In genomic region chr22:31509041-31509440, GRCh38 we compare ENCODE assay signal across 16 cellular contexts. TPM values are rescaled to one million over a fixed set of nuclear protein-coding genes. Genes with fewer than 3 reads are reported as not detected.
DNase-seq lines count a peak whose midpoint lies in the region; ATAC-seq and TF ChIP-seq lines count a peak whose summit lies in the region.
"Had no signal": no experiment of that assay in that cellular context is flagged by ENCODE, and none has a peak within 500 bp of the region (broad histone marks: within the 10 kb centered on the region; RNA-seq: fewer than 3 reads in every experiment).

No MANE protein-coding gene starts in this region.

- H3K9me3 Mint-ChIP-seq in activated T-helper 17 cell treated with anti-CD3 and anti-CD28 coated beads, Interleukin-2, amount 50 U/mL, for 72 hours: no peaks in the 10 kb centered on the region

- intact Hi-C loops in esophagus muscularis mucosa (cut with DNase I): no loop called here

- ATAC-seq in activated T-helper 17 cell treated with anti-CD3 and anti-CD28 coated beads, Interleukin-2, amount 50 U/mL, for 72 hours (replicated peaks): no peak
- no peak for ATAC-seq in GM19455 (IDR thresholded peaks at IDR 0.05; ENCODE audit: unreplicated experiment)

- no peak for TF ChIP-seq EP300 in esophagus muscularis mucosa (IDR thresholded peaks at IDR 0.05)

- 91% methylated on average over 1 of the region's 1 CpG for WGBS in esophagus muscularis mucosa

- peaks cover 0 to 25% (median 7%) of the 10 kb centered on the region in 4 donors for H3K36me3 ChIP-seq in esophagus muscularis mucosa

- H3K27me3 ChIP-seq in esophagus muscularis mucosa: no peaks in the 10 kb centered on the region

- no peaks in the 10 kb centered on the region for H3K4me1 ChIP-seq in esophagus muscularis mucosa

- no peaks in the 10 kb centered on the region for H3K27me3 Mint-ChIP-seq in activated T-helper 17 cell treated with anti-CD3 and anti-CD28 coated beads, Interleukin-2, amount 50 U/mL, for 72 hours

- no peak for TF ChIP-seq CTCF in retinal pigment epithelial cell (conservative IDR thresholded peaks at IDR 0.05; ENCODE audit: low read depth, low read length)
- no peak for TF ChIP-seq CTCF in esophagus muscularis mucosa (IDR thresholded peaks at IDR 0.05)

- H3K27ac ChIP-seq in esophagus muscularis mucosa (replicated peaks in 1 of 4): no peak overlapping the region
- H3K27ac ChIP-seq: C4-2B, GM23248, HL-60 had no signal

- no peak overlapping the region for H3K4me3 Mint-ChIP-seq in activated T-helper 17 cell treated with anti-CD3 and anti-CD28 coated beads, Interleukin-2, amount 50 U/mL, for 72 hours

- peak; percentile 47 for DNase-seq in activated CD8-positive, alpha-beta memory T cell treated with anti-CD3 and anti-CD28 coated beads for 24 hours
- no peak for DNase-seq in activated CD8-positive, alpha-beta memory T cell treated with anti-CD3 and anti-CD28 coated beads, Interleukin-2, amount 50 U/mL, for 48 hours
- DNase-seq in ELR (ENCODE audit: low read depth): peak; percentile 39
- peak; percentile 94 for DNase-seq in retinal pigment epithelial cell (ENCODE audit: low read depth)
- DNase-seq in stimulated activated CD4-positive, alpha-beta T cell treated with anti-CD3 and anti-CD28 coated beads, Interleukin-15, amount 100 ng/mL, for 24 hours: no peak
- no peak for DNase-seq in esophagus muscularis mucosa (ENCODE audit: extremely low spot score)
- DNase-seq: DMS53, GM23248, KBM-7, NCI-H146, NCI-H2081 treated with DMSO at 0.1 percent for 48 hours, NCI-H524 had no signal

- TF ChIP-seq POLR2A in esophagus muscularis mucosa (IDR thresholded peaks at IDR 0.05; ENCODE audit: low read depth): no peak

- peaks cover 91% of the 10 kb centered on the region for H3K36me3 Mint-ChIP-seq in activated T-helper 17 cell treated with anti-CD3 and anti-CD28 coated beads, Interleukin-2, amount 50 U/mL, for 72 hours (ENCODE audit: low read depth)

- H3K4me3 ChIP-seq in retinal pigment epithelial cell (ENCODE audit: low read length) (no peak overlapping the region), esophagus muscularis mucosa (no peak overlapping the region)
- H3K4me3 ChIP-seq: GM23248 had no signal

- peaks cover 0 to 4% (median 0%) of the 10 kb centered on the region in 4 donors for H3K9me3 ChIP-seq in esophagus muscularis mucosa

- peak overlapping the region; percentile 11 for H3K27ac Mint-ChIP-seq in activated T-helper 17 cell treated with anti-CD3 and anti-CD28 coated beads, Interleukin-2, amount 50 U/mL, for 72 hours

- peaks cover 20% of the 10 kb centered on the region for H3K4me1 Mint-ChIP-seq in activated T-helper 17 cell treated with anti-CD3 and anti-CD28 coated beads, Interleukin-2, amount 50 U/mL, for 72 hours

RNA-seq across cellular contexts. Expression of gene SFI1, which starts 12.7 kb away (rescaled TPM):
- 100 to 1,000 TPM; 125 to 349 TPM for total RNA-seq in activated T-helper 17 cell treated with anti-CD3 and anti-CD28 coated beads, Interleukin-2, amount 50 U/mL, for 72 hours
- 10 to 100 TPM in 3 of 4 donors, 1 to 10 TPM in 1; 9.4 to 21.1 (median 15.4) TPM for total RNA-seq in esophagus muscularis mucosa

RNA-seq across cellular contexts. Expression of gene EIF4ENIF1, which starts 19.4 kb away (rescaled TPM):
- 10 to 100 TPM; 31.5 to 41.0 TPM for total RNA-seq in activated T-helper 17 cell treated with anti-CD3 and anti-CD28 coated beads, Interleukin-2, amount 50 U/mL, for 72 hours
- 10 to 100 TPM; 23.8 to 51.4 (median 25.0) TPM for total RNA-seq in esophagus muscularis mucosa

Comparison
In these comparisons a context has a peak if more than half of its experiments do, and no peak if none do; other contexts are left out.
1. DNase-seq: peak in activated CD8-positive, alpha-beta memory T cell treated with anti-CD3 and anti-CD28 coated beads for 24 hours (single experiment), ELR (single experiment) and retinal pigment epithelial cell (single experiment); none in activated CD8-positive, alpha-beta memory T cell treated with anti-CD3 and anti-CD28 coated beads, Interleukin-2, amount 50 U/mL, for 48 hours (single experiment), stimulated activated CD4-positive, alpha-beta T cell treated with anti-CD3 and anti-CD28 coated beads, Interleukin-15, amount 100 ng/mL, for 24 hours (single experiment) and esophagus muscularis mucosa (single experiment).
2. RNA of gene SFI1, which starts 12.7 kb away (total RNA-seq): 125 to 349 TPM in activated T-helper 17 cell treated with anti-CD3 and anti-CD28 coated beads, Interleukin-2, amount 50 U/mL, for 72 hours; 9.4 to 21.1 TPM in esophagus muscularis mucosa; every median in the first group is over 4 times any median in the second.